In genomic region chr10:77631241-77631640, GRCh38 we compare ENCODE assay signal across 23 cellular contexts. TPM values are rescaled to one million over a fixed set of nuclear protein-coding genes. Genes with fewer than 3 reads are reported as not detected.
DNase-seq lines count a peak whose midpoint lies in the region; ATAC-seq and TF ChIP-seq lines count a peak whose summit lies in the region.
"Had no signal": no experiment of that assay in that cellular context is flagged by ENCODE, and none has a peak within 500 bp of the region (broad histone marks: within the 10 kb centered on the region; RNA-seq: fewer than 3 reads in every experiment).

No MANE protein-coding gene starts in this region.

- no peak for TF ChIP-seq CTCF in psoas muscle (IDR thresholded peaks at IDR 0.05)
- no peak for TF ChIP-seq CTCF in uterus (IDR thresholded peaks at IDR 0.05)
- no peak for TF ChIP-seq CTCF in A673 (conservative IDR thresholded peaks at IDR 0.05; ENCODE audit: low read depth, low read length)

- ATAC-seq in psoas muscle = peak in 3 of 4 donors; percentile 51 to 72 (median 70)
- ATAC-seq: activated CD4-positive, CD25-positive, alpha-beta regulatory T cell treated with anti-CD3 and anti-CD28 coated beads, Interleukin-2, amount 50 U/mL, for 24 hours; activated naive CD4-positive, alpha-beta T cell treated with anti-CD3 and anti-CD28 coated beads, Interleukin-2, amount 50 U/mL, for 72 hours; activated T-helper 17 cell treated with anti-CD3 and anti-CD28 coated beads, Interleukin-2, amount 50 U/mL, for 72 hours; lower lobe of right lung had no signal

- H3K36me3 ChIP-seq in psoas muscle (ENCODE audit: insufficient read depth in 1 of 2, low read depth in 1 of 2) (no peaks in the 10 kb centered on the region), uterus (no peaks in the 10 kb centered on the region), A673 (ENCODE audit: insufficient read depth, low read length, poor library complexity, severe bottlenecking) (no peaks in the 10 kb centered on the region)
- H3K36me3 ChIP-seq: lower lobe of right lung, prostate gland, SJCRH30, tibial nerve had no signal

- no peak for TF ChIP-seq POLR2A in uterus (IDR thresholded peaks at IDR 0.05)

- H3K27ac ChIP-seq in psoas muscle (no peak overlapping the region), uterus (peak overlapping the region; percentile 66 to 93), A673 (ENCODE audit: low read depth, low read length, poor library complexity, severe bottlenecking) (no peak overlapping the region)
- H3K27ac ChIP-seq: C4-2B, lower lobe of right lung, prostate gland, SJCRH30, tibial nerve had no signal

- CTCF ChIA-PET in A673 (lab: Charles Lee) = no interaction called here

- H3K27me3 ChIP-seq in psoas muscle (ENCODE audit: insufficient read depth in 3 of 3, low read length in 2 of 3) = peaks cover 0 to 7% (median 0%) of the 10 kb centered on the region in 3 donors
- no peaks in the 10 kb centered on the region for H3K27me3 ChIP-seq in uterus
- H3K27me3 ChIP-seq in A673 (replicated peaks; ENCODE audit: insufficient read depth, low read depth, low read length, poor library complexity) = peaks cover 30% of the 10 kb centered on the region
- H3K27me3 ChIP-seq: SJCRH30 had no signal

- peak in 40 of 56 donors; percentile 13 to 80 (median 51) for DNase-seq in amygdala (lab: John Stamatoyannopoulos, UW)
- DNase-seq in medulla oblongata (ENCODE audit: extremely low spot score) = peak; percentile 76
- DNase-seq in psoas muscle = no peak
- no peak for DNase-seq in uterus
- DNase-seq in A673 (ENCODE audit: low spot score) = no peak
- DNase-seq in dermis blood vessel endothelial cell = no peak
- no peak for DNase-seq in T-helper 2 cell
- DNase-seq: activated CD4-positive, alpha-beta memory T cell treated with anti-CD3 and anti-CD28 coated beads for 36 hours; H7; IMR-90; lower lobe of right lung; NCI-H1048; NCI-H1694 treated with DMSO at 0.1 percent for 48 hours; NCI-H2171 treated with DMSO at 0.1 percent for 48 hours; NCI-H510A treated with DMSO at 0.1 percent for 48 hours; SJCRH30; stimulated activated naive CD4-positive, alpha-beta T cell had no signal

- no peak overlapping the region for H3K4me3 ChIP-seq in psoas muscle
- H3K4me3 ChIP-seq in uterus = no peak overlapping the region
- H3K4me3 ChIP-seq in A673 (ENCODE audit: low read depth, low read length, poor library complexity, severe bottlenecking) = no peak overlapping the region
- H3K4me3 ChIP-seq: lower lobe of right lung, prostate gland, SJCRH30, tibial nerve had no signal

- H3K9me3 ChIP-seq in psoas muscle (no peaks in the 10 kb centered on the region), uterus (no peaks in the 10 kb centered on the region), A673 (ENCODE audit: low read depth, low read length, poor library complexity, severe bottlenecking) (no peaks in the 10 kb centered on the region)
- H3K9me3 ChIP-seq: lower lobe of right lung, prostate gland, SJCRH30, tibial nerve had no signal

- BruUV-seq in A673 (replicated peaks; lab: Mats Ljungman, UMichigan) = no TSS peak

- peaks cover 25% of the 10 kb centered on the region for H3K4me1 ChIP-seq in psoas muscle
- H3K4me1 ChIP-seq in uterus = no peaks in the 10 kb centered on the region
- no peaks in the 10 kb centered on the region for H3K4me1 ChIP-seq in A673 (ENCODE audit: insufficient read depth, low read length, poor library complexity, severe bottlenecking)
- H3K4me1 ChIP-seq: lower lobe of right lung, prostate gland, SJCRH30 had no signal

- 37 to 69% (median 50%) methylated on average over 7 of the region's 7 CpGs for WGBS in psoas muscle, 3 donors

- POLR2A ChIA-PET in A673 (lab: Charles Lee; ENCODE audit: low non-redundant PET) = no interaction called here

- intact Hi-C loops in psoas muscle (cut with DNase I) (no loop called here), uterus (cut with DNase I; ENCODE audit: low total_unique reads) (loop anchor here (10.0 kb wide), 1 partner anchor 236 kb away; no protein-coding TSS in a partner anchor), A673 (cut with micrococcal nuclease; ENCODE audit: unreplicated experiment) (no loop called here)

RNA-seq across cellular contexts. Expression of gene KCNMA1, which starts 6.4 kb away (rescaled TPM):
- total RNA-seq in psoas muscle = 10 to 100 TPM in 3 of 4 donors, 1 to 10 TPM in 1; 7.9 to 53.0 (median 21.3) TPM
- 10 to 100 TPM; 41.9 to 49.0 (median 47.4) TPM for polyA plus RNA-seq in psoas muscle
- total RNA-seq in uterus = 100 to 1,000 TPM in 3 of 4 donors, 10 to 100 TPM in 1; 86.2 to 236 (median 164) TPM
- 0.84 and 1.3 TPM in 2 replicates for total RNA-seq in A673 (2021)
- under 0.01 and 0.05 TPM in 2 replicates for total RNA-seq in dermis blood vessel endothelial cell
- total RNA-seq: activated CD4-positive, alpha-beta memory T cell treated with anti-CD3 and anti-CD28 coated beads for 36 hours; activated naive CD4-positive, alpha-beta T cell treated with anti-CD3 and anti-CD28 coated beads, Interleukin-2, amount 50 U/mL, for 72 hours had no signal

Comparison
In these comparisons a context has a peak if more than half of its experiments do, and no peak if none do; other contexts are left out.
1. DNase-seq: peak in amygdala (40 of 56) and medulla oblongata (single experiment); none in psoas muscle (0 of 2), uterus (0 of 2), A673 (single experiment), dermis blood vessel endothelial cell (single experiment) and T-helper 2 cell (0 of 5).
2. H3K27ac ChIP-seq: peak in uterus (2 of 2); none in psoas muscle (single experiment) and A673 (single experiment).